ENCODE assay signal across 8 cellular contexts in genomic region chrX:154541896-154542722, GRCh38. TPM values are rescaled to one million over a fixed set of nuclear protein-coding genes. Genes with fewer than 3 reads are reported as not detected.
DNase-seq lines count a peak whose midpoint lies in the region.

No MANE protein-coding gene starts in this region.

- peak overlapping the region in 1 of 2 experiments; percentile 61 for H3K4me3 ChIP-seq in mesenchymal stem cell (ENCODE audit: insufficient read depth in 1 of 2, low read depth in 1 of 2, low read length in 2 of 2)
- H3K4me3 ChIP-seq in subcutaneous abdominal adipose tissue (ENCODE audit: low read depth in 1 of 5, low read length in 5 of 5) = peak overlapping the region in 2 of 5 donors; percentile 12 to 40

- H3K18ac ChIP-seq in mesenchymal stem cell (ENCODE audit: low read depth in 1 of 2, low read length in 2 of 2) = peak overlapping the region; percentile 75 to 94

- H3K27ac ChIP-seq in mesenchymal stem cell (ENCODE audit: low read length, poor library complexity, severe bottlenecking) = peak overlapping the region; percentile 94
- H3K27ac ChIP-seq in subcutaneous abdominal adipose tissue (ENCODE audit: low read depth, low read length) = peak overlapping the region; percentile 86

- H2BK15ac ChIP-seq in mesenchymal stem cell (ENCODE audit: low read depth, poor library complexity, severe bottlenecking) = peak overlapping the region; percentile 93

- H3K9ac ChIP-seq in mesenchymal stem cell (ENCODE audit: low read length) = peak overlapping the region; percentile 88
- peak overlapping the region in 4 of 5 donors; percentile 4 to 63 (median 32) for H3K9ac ChIP-seq in subcutaneous abdominal adipose tissue (ENCODE audit: low read length in 5 of 5)

- H2BK120ac ChIP-seq in mesenchymal stem cell (ENCODE audit: low read depth, low read length) = peak overlapping the region; percentile 85

- peak overlapping the region in 1 of 2 experiments; percentile 75 for H3K14ac ChIP-seq in mesenchymal stem cell (ENCODE audit: low read length in 2 of 2)

- WGBS in mesenchymal stem cell = 36% methylated on average over 8 of the region's 12 CpGs

- H4K8ac ChIP-seq in mesenchymal stem cell (ENCODE audit: low read length) = peak overlapping the region; percentile 84

- peak overlapping the region; percentile 99 for H4K91ac ChIP-seq in mesenchymal stem cell (ENCODE audit: low read length)

- H3K4me2 ChIP-seq in mesenchymal stem cell (ENCODE audit: low read length, poor library complexity, severe bottlenecking) = peak overlapping the region; percentile 22

- no peak overlapping the region for H2AFZ ChIP-seq in mesenchymal stem cell (ENCODE audit: low read depth, low read length)

- peaks cover 1% of the 10 kb centered on the region for H3K79me1 ChIP-seq in mesenchymal stem cell (replicated peaks; ENCODE audit: low read length, poor library complexity, severe bottlenecking)

- peak overlapping the region; percentile 89 for H2BK5ac ChIP-seq in mesenchymal stem cell (ENCODE audit: low read depth, low read length, poor library complexity, severe bottlenecking)

- H3K27me3 ChIP-seq in mesenchymal stem cell (ENCODE audit: control insufficient read depth in 1 of 2, insufficient read depth in 1 of 2, low read length in 2 of 2) (peaks cover 0 to 15% of the 10 kb centered on the region in 2 experiments), subcutaneous abdominal adipose tissue (ENCODE audit: control insufficient read depth in 5 of 5, insufficient read depth in 4 of 5, low read length in 5 of 5) (peaks cover 0 to 20% (median 7%) of the 10 kb centered on the region in 5 donors)

- H3K23ac ChIP-seq in mesenchymal stem cell (ENCODE audit: low read length in 2 of 2) = no peak overlapping the region

- H3K36me3 ChIP-seq in mesenchymal stem cell (ENCODE audit: control insufficient read depth in 1 of 2, insufficient read depth in 2 of 2, low read depth in 1 of 2, low read length in 2 of 2) (peaks cover 14 to 36% of the 10 kb centered on the region in 2 experiments), subcutaneous abdominal adipose tissue (ENCODE audit: control insufficient read depth in 5 of 5, insufficient read depth in 5 of 5, low read length in 5 of 5) (peaks cover 0 to 4% (median 0%) of the 10 kb centered on the region in 5 donors)

- peaks cover 28% of the 10 kb centered on the region for H3K4me1 ChIP-seq in mesenchymal stem cell (ENCODE audit: control insufficient read depth, insufficient read depth, low read depth, low read length)
- peaks cover 0 to 44% (median 34%) of the 10 kb centered on the region in 5 donors for H3K4me1 ChIP-seq in subcutaneous abdominal adipose tissue (ENCODE audit: control insufficient read depth in 5 of 5, insufficient read depth in 5 of 5, low read length in 5 of 5)

- H3K9me3 ChIP-seq in mesenchymal stem cell (ENCODE audit: control insufficient read depth, low read length) (no peaks in the 10 kb centered on the region), subcutaneous abdominal adipose tissue (ENCODE audit: control insufficient read depth in 5 of 5, low read length in 5 of 5) (no peaks in the 10 kb centered on the region)

- H2BK12ac ChIP-seq in mesenchymal stem cell (ENCODE audit: low read length in 2 of 2) = peak overlapping the region in 1 of 2 experiments; percentile 72

- DNase-seq in activated T-cell treated with anti-CD3 and anti-CD28 coated beads for 4 hours (peak; percentile 46), T1000 (lab: John Stamatoyannopoulos, UW) (peak; percentile 71), cerebellar cortex (ENCODE audit: low spot score) (peak; percentile 32), mesenchymal stem cell (peak; percentile 91), NCI-H1694 (lab: John Stamatoyannopoulos, UW) (no peak), NCI-H748 treated with DMSO at 0.1 percent for 48 hours (lab: John Stamatoyannopoulos, UW) (no peak)
- no peak for DNase-seq in activated T-cell treated with anti-CD3 and anti-CD28 coated beads, Interleukin-2, amount 50 U/mL, for 1 hour

- H2AK5ac ChIP-seq in mesenchymal stem cell (ENCODE audit: low read length, severe bottlenecking) = peak overlapping the region; percentile 100

- H3K4ac ChIP-seq in mesenchymal stem cell (ENCODE audit: low read depth in 1 of 2, low read length in 2 of 2) = peak overlapping the region; percentile 88 to 91

RNA-seq across cellular contexts. Expression of gene G6PD, which starts 4.5 kb away (rescaled TPM):
- polyA plus RNA-seq in mesenchymal stem cell (2013, experiment 1 of 2) = 165 TPM
- 165 TPM for polyA plus RNA-seq in mesenchymal stem cell (2013, experiment 2 of 2)

RNA-seq across cellular contexts. Expression of gene IKBKG, which starts 5.3 kb away (rescaled TPM):
- 23.0 TPM for polyA plus RNA-seq in mesenchymal stem cell (2013, experiment 1 of 2)
- polyA plus RNA-seq in mesenchymal stem cell (2013, experiment 2 of 2) = 21.9 TPM

RNA-seq across cellular contexts. Expression of gene FAM3A, which starts 26.1 kb away (rescaled TPM):
- polyA plus RNA-seq in mesenchymal stem cell (2013, experiment 1 of 2) = 27.0 TPM
- polyA plus RNA-seq in mesenchymal stem cell (2013, experiment 2 of 2) = 24.3 TPM

RNA-seq across cellular contexts. Expression of gene CTAG1A, which starts 42.8 kb away (rescaled TPM):
- polyA plus RNA-seq in mesenchymal stem cell (2013, experiment 1 of 2) = not detected
- polyA plus RNA-seq in mesenchymal stem cell (2013, experiment 2 of 2) = not detected

RNA-seq across cellular contexts. Expression of gene SLC10A3, which starts 51.7 kb away (rescaled TPM):
- 27.5 TPM for polyA plus RNA-seq in mesenchymal stem cell (2013, experiment 1 of 2)
- 27.3 TPM for polyA plus RNA-seq in mesenchymal stem cell (2013, experiment 2 of 2)

Comparison
In these comparisons a context has a peak if more than half of its experiments do, and no peak if none do; other contexts are left out.
1. DNase-seq: peak in activated T-cell treated with anti-CD3 and anti-CD28 coated beads for 4 hours (single experiment), T1000 (single experiment), cerebellar cortex (single experiment) and mesenchymal stem cell (single experiment); none in activated T-cell treated with anti-CD3 and anti-CD28 coated beads, Interleukin-2, amount 50 U/mL, for 1 hour (single experiment), NCI-H1694 (single experiment) and NCI-H748 treated with DMSO at 0.1 percent for 48 hours (single experiment).